ENCODE assay signal across 1 cellular context in the genomic region with DNA sequence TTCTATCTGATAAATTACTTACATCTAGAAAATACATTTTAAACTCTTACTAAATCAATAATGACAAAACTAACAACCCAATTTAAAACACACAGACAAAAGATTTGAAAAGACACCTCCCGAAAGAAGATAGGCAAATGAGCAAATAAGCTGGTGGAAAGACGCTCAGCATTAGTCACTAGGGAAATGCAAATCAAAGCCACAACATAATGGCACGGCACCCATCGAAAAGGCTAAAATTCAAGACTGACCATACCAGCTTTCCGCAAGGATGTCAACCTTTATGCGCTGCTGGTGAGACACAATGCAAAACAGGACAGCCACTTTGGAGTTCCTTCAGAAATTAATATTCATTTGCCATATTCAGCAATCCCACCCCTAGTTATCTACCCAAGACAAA.
TF ChIP-seq lines count a peak whose summit lies in the region.

No MANE protein-coding gene starts in this region.

TF ChIP-seq in GM12878, 131 proteins besides CTCF, POLR2A, EP300 and RAD21 (continued from another document):
- TF ChIP-seq, protein P1, sequence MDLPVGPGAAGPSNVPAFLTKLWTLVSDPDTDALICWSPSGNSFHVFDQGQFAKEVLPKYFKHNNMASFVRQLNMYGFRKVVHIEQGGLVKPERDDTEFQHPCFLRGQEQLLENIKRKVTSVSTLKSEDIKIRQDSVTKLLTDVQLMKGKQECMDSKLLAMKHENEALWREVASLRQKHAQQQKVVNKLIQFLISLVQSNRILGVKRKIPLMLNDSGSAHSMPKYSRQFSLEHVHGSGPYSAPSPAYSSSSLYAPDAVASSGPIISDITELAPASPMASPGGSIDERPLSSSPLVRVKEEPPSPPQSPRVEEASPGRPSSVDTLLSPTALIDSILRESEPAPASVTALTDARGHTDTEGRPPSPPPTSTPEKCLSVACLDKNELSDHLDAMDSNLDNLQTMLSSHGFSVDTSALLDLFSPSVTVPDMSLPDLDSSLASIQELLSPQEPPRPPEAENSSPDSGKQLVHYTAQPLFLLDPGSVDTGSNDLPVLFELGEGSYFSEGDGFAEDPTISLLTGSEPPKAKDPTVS (IDR thresholded peaks at IDR 0.05; ENCODE audit: low read depth, low read length) = no peak
- no peak for TF ChIP-seq SRF (IDR thresholded peaks at IDR 0.05; ENCODE audit: low read depth in 2 of 2, low read length in 2 of 2)
